ENCODE assay signal across 12 cellular contexts in genomic region chr7:30977896-30978564, GRCh38. TPM values are rescaled to one million over a fixed set of nuclear protein-coding genes. Genes with fewer than 3 reads are reported as not detected.
DNase-seq lines count a peak whose midpoint lies in the region; ATAC-seq and TF ChIP-seq lines count a peak whose summit lies in the region.
"Had no signal": no experiment of that assay in that cellular context is flagged by ENCODE, and none has a peak within 500 bp of the region (broad histone marks: within the 10 kb centered on the region; RNA-seq: fewer than 3 reads in every experiment).

No MANE protein-coding gene starts in this region.

- peak; percentile 9 to 63 (median 43) for DNase-seq in NCI-H1417 (lab: John Stamatoyannopoulos, UW)
- DNase-seq in NCI-H1417 treated with DMSO at 0.1 percent for 48 hours (lab: John Stamatoyannopoulos, UW): no peak
- peak; percentile 51 for DNase-seq in NCI-H2171 treated with DMSO at 0.1 percent for 48 hours (lab: John Stamatoyannopoulos, UW)
- peak; percentile 26 to 29 for DNase-seq in cardiac fibroblast (ENCODE audit: low read depth in 2 of 2)
- no peak for DNase-seq in T-helper 17 cell
- DNase-seq in stimulated activated CD4-positive, alpha-beta T cell treated with anti-CD3 and anti-CD28 coated beads, Interleukin-4, amount 100 ng/mL, for 24 hours: no peak
- no peak for DNase-seq in SHP77 treated with DMSO at 0.1 percent for 48 hours (lab: John Stamatoyannopoulos, UW)

- H3K27ac Mint-ChIP-seq in nephron (no peak overlapping the region), T-helper 17 cell (no peak overlapping the region)
- H3K27ac Mint-ChIP-seq: B cell, mesothelial cell of epicardium had no signal

- peaks cover 63% of the 10 kb centered on the region for H3K27me3 Mint-ChIP-seq in nephron (ENCODE audit: low read depth)
- H3K27me3 Mint-ChIP-seq in T-helper 17 cell: peaks cover 57% of the 10 kb centered on the region

- no peak overlapping the region for H3K4me3 ChIP-seq in cardiac fibroblast (replicated peaks in 1 of 2; ENCODE audit: low read depth in 2 of 2, low read length in 2 of 2)

- no peaks in the 10 kb centered on the region for H3K9me3 ChIP-seq in T-helper 17 cell (ENCODE audit: control insufficient read depth, low read length, poor library complexity, severe bottlenecking)

- H3K36me3 Mint-ChIP-seq in nephron (ENCODE audit: low read depth): no peaks in the 10 kb centered on the region
- peaks cover 2% of the 10 kb centered on the region for H3K36me3 Mint-ChIP-seq in T-helper 17 cell (ENCODE audit: low read depth)
- H3K36me3 Mint-ChIP-seq: mesothelial cell of epicardium had no signal

- ATAC-seq in T-helper 17 cell: no peak

- no peaks in the 10 kb centered on the region for H3K9me3 Mint-ChIP-seq in nephron
- H3K9me3 Mint-ChIP-seq: mesothelial cell of epicardium had no signal

- H3K4me1 Mint-ChIP-seq in nephron: no peaks in the 10 kb centered on the region
- H3K4me1 Mint-ChIP-seq in T-helper 17 cell: peaks cover 7% of the 10 kb centered on the region
- H3K4me1 Mint-ChIP-seq: mesothelial cell of epicardium had no signal

- peak; percentile 54 for TF ChIP-seq CTCF in cardiac fibroblast (IDR thresholded peaks at IDR 0.05; ENCODE audit: low read depth, low read length)
- peak; percentile 47 to 55 (median 50) for TF ChIP-seq CTCF in nephron (IDR thresholded peaks at IDR 0.05; ENCODE audit: unreplicated experiment in 3 of 3)

- H3K4me3 Mint-ChIP-seq in nephron (no peak overlapping the region), T-helper 17 cell (no peak overlapping the region)
- H3K4me3 Mint-ChIP-seq: B cell, mesothelial cell of epicardium had no signal

RNA-seq across cellular contexts. Expression of gene GHRHR, which starts 14.3 kb away (rescaled TPM):
- not detected for total RNA-seq in T-helper 17 cell
- total RNA-seq: B cell; mesothelial cell of epicardium; T-helper 2 cell treated with Interferon-gamma antibody and Interleukin-4, amounts not matched to agents 100 ng/mL and 5 ng/mL, for 36 hours; urinary bladder had no signal

Comparison
In these comparisons a context has a peak if more than half of its experiments do, and no peak if none do; other contexts are left out.
1. DNase-seq: peak in NCI-H1417 (3 of 3), NCI-H2171 treated with DMSO at 0.1 percent for 48 hours (single experiment) and cardiac fibroblast (2 of 2); none in NCI-H1417 treated with DMSO at 0.1 percent for 48 hours (single experiment), T-helper 17 cell (0 of 3), stimulated activated CD4-positive, alpha-beta T cell treated with anti-CD3 and anti-CD28 coated beads, Interleukin-4, amount 100 ng/mL, for 24 hours (single experiment) and SHP77 treated with DMSO at 0.1 percent for 48 hours (single experiment).